ENCODE assay signal across 8 cellular contexts in the genomic region with DNA sequence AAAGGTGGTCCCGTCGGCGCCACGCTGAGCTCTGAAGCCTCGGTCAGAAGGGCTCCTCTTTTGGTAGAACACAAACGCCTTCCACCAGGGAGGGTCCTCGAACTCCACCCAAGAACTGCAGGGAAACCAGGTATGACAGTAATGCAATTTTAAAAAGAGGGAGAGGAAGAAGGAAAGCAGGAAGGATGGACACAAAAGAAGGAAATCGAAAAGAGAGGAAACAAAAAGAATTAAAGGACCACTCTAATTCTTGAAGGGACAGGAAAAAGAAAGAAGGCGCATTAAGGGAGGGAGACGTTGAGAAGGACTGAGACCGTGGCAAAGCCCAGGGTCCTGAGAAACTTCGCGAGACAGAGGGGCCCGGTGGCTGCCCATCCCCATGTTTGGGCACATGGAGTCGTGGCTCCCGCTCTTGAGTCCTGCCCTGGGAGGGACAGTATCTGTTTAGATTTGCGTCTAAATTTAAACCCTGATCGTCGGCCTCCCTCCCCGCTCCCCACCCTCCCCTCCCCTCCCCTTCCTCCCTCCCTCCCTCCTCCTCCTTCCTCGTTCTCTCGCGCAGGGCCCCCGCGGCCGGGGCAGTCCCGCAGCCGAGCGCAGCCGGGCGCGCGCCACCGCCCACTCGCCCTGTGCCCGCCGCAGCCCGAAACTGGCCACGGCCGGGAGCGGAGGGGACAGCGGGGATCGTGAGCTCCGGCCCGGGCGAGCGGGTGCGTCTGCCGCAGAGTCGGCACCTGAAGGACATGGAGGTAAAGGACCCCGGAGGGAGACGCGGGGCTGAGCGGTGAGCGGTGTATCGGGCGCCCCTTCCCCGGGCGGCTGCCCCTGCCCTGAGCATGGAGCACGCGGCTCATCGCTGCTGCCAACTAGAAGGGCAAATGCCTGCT. TPM values are rescaled to one million over a fixed set of nuclear protein-coding genes. Genes with fewer than 3 reads are reported as not detected.
DNase-seq lines count a peak whose midpoint lies in the region; ATAC-seq, FAIRE-seq and TF ChIP-seq lines count a peak whose summit lies in the region.

A gene with protein sequence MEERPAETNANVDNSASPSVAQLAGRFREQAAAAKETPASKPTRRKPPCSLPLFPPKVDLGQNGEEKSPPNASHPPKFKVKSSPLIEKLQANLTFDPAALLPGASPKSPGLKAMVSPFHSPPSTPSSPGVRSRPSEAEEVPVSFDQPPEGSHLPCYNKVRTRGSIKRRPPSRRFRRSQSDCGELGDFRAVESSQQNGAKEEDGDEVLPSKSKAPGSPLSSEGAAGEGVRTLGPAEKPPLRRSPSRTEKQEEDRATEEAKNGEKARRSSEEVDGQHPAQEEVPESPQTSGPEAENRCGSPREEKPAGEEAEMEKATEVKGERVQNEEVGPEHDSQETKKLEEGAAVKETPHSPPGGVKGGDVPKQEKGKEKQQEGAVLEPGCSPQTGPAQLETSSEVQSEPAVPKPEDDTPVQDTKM (plus strand): TSS at position 552 of the 887 bp plus-strand sequence. CDS start 192 bp downstream, at position 744.

- intact Hi-C loops in CD14-positive monocyte (cut with micrococcal nuclease) (loop anchor here (2.0 to 10.0 kb wide), 2 partner anchors 13 to 65 kb away; no protein-coding TSS in a partner anchor), MCF 10A (cut with micrococcal nuclease) (no loop called here), left colon (cut with DNase I, micrococcal nuclease) (no loop called here)
- intact Hi-C loops in T-helper 2 cell treated with Interferon-gamma antibody and Interleukin-4, amounts not matched to agents 100 ng/mL and 5 ng/mL, for 36 hours (cut with micrococcal nuclease): loop anchor here (2.0 to 10.0 kb wide), 9 partner anchors 57 to 1999 kb away; a partner anchor contains a TSS

- H3K27ac Mint-ChIP-seq in CD14-positive monocyte: peak within 1 kb of the TSS; percentile 90 to 98 (median 94)
- H3K27ac Mint-ChIP-seq in MCF 10A (ENCODE audit: low read depth, unreplicated experiment): peak within 1 kb of the TSS; percentile 17

- H3K27me3 Mint-ChIP-seq in CD14-positive monocyte (ENCODE audit: low read depth in 3 of 3) (no peaks in the 10 kb centered on the region), MCF 10A (ENCODE audit: insufficient read depth, unreplicated experiment) (no peaks in the 10 kb centered on the region)

- peaks cover 22 to 23% of the 10 kb centered on the region in 2 donors for H3K36me3 Mint-ChIP-seq in CD14-positive monocyte
- no peaks in the 10 kb centered on the region for H3K36me3 Mint-ChIP-seq in MCF 10A (ENCODE audit: insufficient read depth, unreplicated experiment)

- no peak for TF ChIP-seq CTCF in CD14-positive monocyte (IDR thresholded peaks at IDR 0.05)
- no peak for TF ChIP-seq CTCF in MCF 10A (IDR thresholded peaks at IDR 0.05; ENCODE audit: unreplicated experiment)
- no peak for TF ChIP-seq CTCF in D721Med (IDR thresholded peaks at IDR 0.05; ENCODE audit: insufficient read depth, missing control alignments)

- FAIRE-seq in D721Med (lab: Jason Lieb, UNC): no peak

- H3K4me1 Mint-ChIP-seq in CD14-positive monocyte: peaks cover 72% of the 10 kb centered on the region
- peaks cover 24% of the 10 kb centered on the region for H3K4me1 Mint-ChIP-seq in MCF 10A (ENCODE audit: insufficient read depth, unreplicated experiment)

- H3K4me3 Mint-ChIP-seq in CD14-positive monocyte (peak within 1 kb of the TSS; percentile 93 to 97), MCF 10A (ENCODE audit: unreplicated experiment) (peak within 1 kb of the TSS; percentile 21)

- POLR2A ChIA-PET in MCF 10A (lab: Yijun Ruan, JAX): no interaction called here

- DNase-seq in CD14-positive monocyte (ENCODE audit: low spot score) (no peak), MCF 10A (ENCODE audit: unreplicated experiment) (no peak), left colon (peak; percentile 41 to 55), cerebellar cortex (ENCODE audit: low spot score) (no peak), D721Med (ENCODE audit: insufficient read length, low spot score) (no peak)
- peak; percentile 69 for DNase-seq in stimulated activated CD4-positive, alpha-beta T cell treated with anti-CD3 and anti-CD28 coated beads, Interleukin-4, amount 100 ng/mL, for 24 hours

- H3K9me3 Mint-ChIP-seq in CD14-positive monocyte (peaks cover 0 to 6% (median 0%) of the 10 kb centered on the region in 7 donors), MCF 10A (ENCODE audit: unreplicated experiment) (peaks cover 8% of the 10 kb centered on the region)

- no TSS peak for BruUV-seq in MCF 10A (replicated peaks; lab: Mats Ljungman, UMichigan)

- ATAC-seq in HG02678 (IDR thresholded peaks at IDR 0.05; ENCODE audit: unreplicated experiment): peak; percentile 30
- ATAC-seq in left colon: peak; percentile 69

- CTCF ChIA-PET in MCF 10A (lab: Yijun Ruan, JAX): interaction anchor here (0.7 to 2.6 kb wide), 5 partner anchors 12 to 57 kb away, joined by 3 to 10 read pairs (median 5); no protein-coding TSS in a partner anchor

RNA-seq across cellular contexts. Expression of the gene that starts here (rescaled TPM):
- polyA plus RNA-seq in CD14-positive monocyte: 100 to 1,000 TPM; 216 to 218 TPM
- 176 and 177 TPM in 2 replicates for total RNA-seq in T-helper 2 cell treated with Interferon-gamma antibody and Interleukin-4, amounts not matched to agents 100 ng/mL and 5 ng/mL, for 36 hours
- total RNA-seq in MCF 10A (2022) (0.16 and 0.27 TPM in 2 replicates), left colon (1 to 10 TPM; 5.5 to 8.6 TPM)

Comparison
In these comparisons a context has a peak if more than half of its experiments do, and no peak if none do; other contexts are left out.
1. RNA of the gene that starts here (total RNA-seq): 176 to 177 TPM in T-helper 2 cell treated with Interferon-gamma antibody and Interleukin-4, amounts not matched to agents 100 ng/mL and 5 ng/mL, for 36 hours; 5.5 to 8.6 TPM in left colon and 0.16 to 0.27 TPM in MCF 10A; every median in the first group is over 10 times any median in the second.
2. DNase-seq: peak in left colon (2 of 2) and stimulated activated CD4-positive, alpha-beta T cell treated with anti-CD3 and anti-CD28 coated beads, Interleukin-4, amount 100 ng/mL, for 24 hours (single experiment); none in CD14-positive monocyte (single experiment), MCF 10A (single experiment), cerebellar cortex (single experiment) and D721Med (single experiment).
3. intact Hi-C loops: an anchor here in CD14-positive monocyte (2.0 to 10.0 kb wide) and T-helper 2 cell treated with Interferon-gamma antibody and Interleukin-4, amounts not matched to agents 100 ng/mL and 5 ng/mL, for 36 hours (2.0 to 10.0 kb wide); none called in MCF 10A and left colon.